ENCODE assay signal across 10 cellular contexts in the genomic region with DNA sequence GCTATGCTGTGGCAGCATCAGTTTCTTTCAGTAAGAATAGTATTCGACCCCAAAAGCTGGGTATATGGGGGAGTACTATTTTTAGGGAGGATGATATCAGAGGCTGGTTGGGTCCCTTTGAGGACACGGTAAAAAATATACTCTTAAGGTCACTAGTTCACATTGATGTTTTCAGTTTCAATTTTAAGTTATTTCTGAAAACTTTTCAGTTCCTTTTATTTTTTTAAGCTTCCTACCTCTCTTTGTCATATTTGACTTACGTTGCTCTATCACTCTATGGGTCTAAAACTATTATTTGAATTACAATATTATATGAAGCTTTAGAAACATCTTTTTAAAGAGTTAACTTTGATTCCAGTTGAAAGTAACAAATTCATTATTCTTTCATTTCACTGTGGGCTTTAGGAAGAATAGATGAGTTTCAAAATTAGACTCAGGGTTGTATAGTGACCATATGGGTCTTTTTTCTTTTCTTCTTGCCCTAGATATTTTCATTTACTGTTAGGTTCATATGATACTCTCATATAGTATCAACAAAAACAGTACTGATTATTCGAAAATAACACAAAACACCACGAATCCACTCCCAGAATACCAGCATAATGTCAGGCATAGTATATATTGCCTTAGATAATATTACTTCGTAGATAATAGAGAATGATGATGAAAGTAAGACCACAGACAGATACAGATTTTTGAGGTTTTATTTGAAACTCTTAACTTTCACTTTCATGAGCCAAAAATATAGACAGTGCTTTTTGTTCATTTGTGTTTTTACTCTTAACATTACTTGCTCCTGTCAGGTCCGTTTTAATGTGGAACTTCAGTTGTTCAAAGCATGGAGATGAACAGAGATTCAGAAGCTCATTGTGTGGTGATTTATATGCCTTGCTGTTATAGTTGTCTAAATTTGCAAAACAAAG. TPM values are rescaled to one million over a fixed set of nuclear protein-coding genes. Genes with fewer than 3 reads are reported as not detected.
DNase-seq lines count a peak whose midpoint lies in the region; ATAC-seq, FAIRE-seq and TF ChIP-seq lines count a peak whose summit lies in the region.
"Had no signal": no experiment of that assay in that cellular context is flagged by ENCODE, and none has a peak within 500 bp of the region (broad histone marks: within the 10 kb centered on the region; RNA-seq: fewer than 3 reads in every experiment).

No MANE protein-coding gene starts in this region.

- H3K4me1 Mint-ChIP-seq in central memory CD8-positive, alpha-beta T cell, result peaks cover 28% of the 10 kb centered on the region

- no peaks in the 10 kb centered on the region for H3K36me3 Mint-ChIP-seq in central memory CD8-positive, alpha-beta T cell (ENCODE audit: insufficient read depth)

- POLR2A ChIA-PET in A673 (lab: Charles Lee; ENCODE audit: low non-redundant PET), result no interaction called here

- H3K27ac ChIP-seq in A673 (ENCODE audit: low read depth, low read length, poor library complexity, severe bottlenecking), result no peak overlapping the region
- H3K27ac ChIP-seq: SK-N-MC, upper lobe of left lung had no signal

- no peak for TF ChIP-seq CTCF in A673 (conservative IDR thresholded peaks at IDR 0.05; ENCODE audit: low read depth, low read length)

- CTCF ChIA-PET in A673 (lab: Charles Lee), result no interaction called here

- ATAC-seq in GM21360 (IDR thresholded peaks at IDR 0.05; ENCODE audit: unreplicated experiment) (peak; percentile 80), HG03432 (IDR thresholded peaks at IDR 0.05; ENCODE audit: unreplicated experiment) (peak; percentile 91), left cardiac atrium (no peak)
- peak; percentile 46 for ATAC-seq in central memory CD8-positive, alpha-beta T cell (replicated peaks; ENCODE audit: extremely low read depth, poor library complexity, severe bottlenecking)

- H3K9me3 ChIP-seq in A673 (ENCODE audit: low read depth, low read length, poor library complexity, severe bottlenecking), result no peaks in the 10 kb centered on the region
- H3K9me3 ChIP-seq: upper lobe of left lung had no signal

- H3K27me3 ChIP-seq in A673 (replicated peaks; ENCODE audit: insufficient read depth, low read depth, low read length, poor library complexity), result no peaks in the 10 kb centered on the region
- H3K27me3 ChIP-seq: upper lobe of left lung had no signal

- no peaks in the 10 kb centered on the region for H3K4me1 ChIP-seq in A673 (ENCODE audit: insufficient read depth, low read length, poor library complexity, severe bottlenecking)

- no peaks in the 10 kb centered on the region for H3K27me3 Mint-ChIP-seq in central memory CD8-positive, alpha-beta T cell

- H3K36me3 ChIP-seq in A673 (ENCODE audit: insufficient read depth, low read length, poor library complexity, severe bottlenecking), result no peaks in the 10 kb centered on the region
- H3K36me3 ChIP-seq: upper lobe of left lung had no signal

- H3K27ac Mint-ChIP-seq in central memory CD8-positive, alpha-beta T cell (ENCODE audit: low read depth), result peak overlapping the region; percentile 89

- intact Hi-C loops in left cardiac atrium (cut with DNase I), result no loop called here
- intact Hi-C loops in A673 (cut with micrococcal nuclease; ENCODE audit: unreplicated experiment), result no loop called here

- no peak for TF ChIP-seq POLR2A in GM12891 (IDR thresholded peaks at IDR 0.05; ENCODE audit: low read depth, low read length)

- peak overlapping the region; percentile 62 for H3K4me3 Mint-ChIP-seq in central memory CD8-positive, alpha-beta T cell

- peaks cover 12% of the 10 kb centered on the region for H3K9me3 Mint-ChIP-seq in central memory CD8-positive, alpha-beta T cell

- DNase-seq in GM12891 (ENCODE audit: insufficient read length, low spot score) (peak; percentile 41), ecto neural progenitor cell (ENCODE audit: low spot score) (no peak), left cardiac atrium (no peak), NCI-H1092 treated with DMSO at 0.1 percent for 48 hours (lab: John Stamatoyannopoulos, UW) (no peak), A673 (ENCODE audit: low spot score) (no peak)
- no peak for DNase-seq in central memory CD8-positive, alpha-beta T cell (ENCODE audit: low spot score in 2 of 2)
- DNase-seq: upper lobe of left lung had no signal

- H3K4me3 ChIP-seq in A673 (ENCODE audit: low read depth, low read length, poor library complexity, severe bottlenecking), result no peak overlapping the region
- H3K4me3 ChIP-seq: SK-N-MC, upper lobe of left lung had no signal

- no TSS peak for BruUV-seq in A673 (replicated peaks; lab: Mats Ljungman, UMichigan)

- no peak for FAIRE-seq in GM12891 (lab: Jason Lieb, UNC)

TF ChIP-seq in GM12891, 5 proteins besides CTCF, POLR2A, EP300 and RAD21:
- no peak for TF ChIP-seq POU2F2 (IDR thresholded peaks at IDR 0.05; ENCODE audit: low read depth, low read length)
- TF ChIP-seq POLR2AphosphoS5 (IDR thresholded peaks at IDR 0.05; ENCODE audit: low read depth, low read length), result no peak
- peak; percentile 80 for TF ChIP-seq SPI1 (IDR thresholded peaks at IDR 0.05; ENCODE audit: low read depth, low read length)

RNA-seq across cellular contexts. Expression of gene RMDN2, which starts 9.8 kb away (rescaled TPM):
- polyA plus RNA-seq in GM12891 (2012; ENCODE audit: low read depth, missing spikeins), result 10.3 TPM
- total RNA-seq in left cardiac atrium, result 1 to 10 TPM; 4.6 to 5.8 TPM
- total RNA-seq in A673 (2021), result 2.3 and 3.0 TPM in 2 replicates

Comparison
In these comparisons a context has a peak if more than half of its experiments do, and no peak if none do; other contexts are left out.
1. ATAC-seq: peak in GM21360 (single experiment), HG03432 (single experiment) and central memory CD8-positive, alpha-beta T cell (single experiment); none in left cardiac atrium (0 of 2).